ENCODE assay signal across 12 cellular contexts in genomic region chr9:131987232-131987631, GRCh38.
DNase-seq lines count a peak whose midpoint lies in the region; ATAC-seq and TF ChIP-seq lines count a peak whose summit lies in the region.
"Had no signal": no experiment of that assay in that cellular context is flagged by ENCODE, and none has a peak within 500 bp of the region (broad histone marks: within the 10 kb centered on the region; RNA-seq: fewer than 3 reads in every experiment).

No MANE protein-coding gene starts in this region.

- peak overlapping the region; percentile 17 for H3K27ac Mint-ChIP-seq in mesothelial cell of epicardium
- H3K27ac Mint-ChIP-seq: CD4-positive, alpha-beta memory T cell had no signal

- peaks cover 11% of the 10 kb centered on the region for H3K9me1 ChIP-seq in IMR-90 (ENCODE audit: insufficient read depth, low read length)

- H3K27ac ChIP-seq in IMR-90 (ENCODE audit: insufficient read depth, low read length) (no peak overlapping the region), epithelial cell of prostate (peak overlapping the region; percentile 76), adrenal gland (no peak overlapping the region)

- H2BK20ac ChIP-seq in IMR-90 (ENCODE audit: low read depth, low read length): peak overlapping the region; percentile 77; the same call in 1 of the 2 replicates

- H3K23ac ChIP-seq in IMR-90 (ENCODE audit: low read depth, low read length): no peak overlapping the region; the same call in 1 of the 2 replicates

- peak overlapping the region; percentile 18; the same call in 1 of the 2 replicates for H3K18ac ChIP-seq in IMR-90 (ENCODE audit: low read depth, low read length)

- H3K4me2 ChIP-seq in IMR-90 (ENCODE audit: low read depth, low read length): no peak overlapping the region

- POLR2A ChIA-PET in IMR-90 (lab: Charles Lee; ENCODE audit: unreplicated experiment): no interaction called here

- peak overlapping the region; percentile 52; the same call in 1 of the 2 replicates for H2BK120ac ChIP-seq in IMR-90 (ENCODE audit: low read depth, low read length)

- H3K4ac ChIP-seq in IMR-90 (ENCODE audit: low read depth, low read length): peak overlapping the region; percentile 77

- intact Hi-C loops in IMR-90 (cut with micrococcal nuclease): no loop called here
- intact Hi-C loops in adrenal gland (cut with DNase I): no loop called here

- in situ Hi-C loops in IMR-90 (cut with MboI; ENCODE audit: low sequenced_read_pairs): no loop called here

- no TSS peak for BruUV-seq in IMR-90 (replicated peaks; lab: Mats Ljungman, UMichigan)

- H3K56ac ChIP-seq in IMR-90 (ENCODE audit: extremely low read depth, insufficient read depth, low read length): no peak overlapping the region

- peak overlapping the region in 1 of 2 experiments; percentile 11; a peak in 1 of 4 replicates for H4K8ac ChIP-seq in IMR-90 (ENCODE audit: low read depth in 2 of 2, low read length in 2 of 2)

- peaks cover 31 to 56% of the 10 kb centered on the region in 2 experiments for H3K79me1 ChIP-seq in IMR-90 (ENCODE audit: low read depth in 1 of 2, low read length in 2 of 2)

- ATAC-seq in IMR-90 (ENCODE audit: low read depth): no peak

- dilution Hi-C loops in IMR-90 (cut with HindIII; ENCODE audit: low sequenced_read_pairs, unreplicated experiment): no loop called here

- H3K36me3 ChIP-seq in IMR-90 (ENCODE audit: control insufficient read depth, insufficient read depth, low read length) (no peaks in the 10 kb centered on the region), adrenal gland (replicated peaks in 1 of 2) (no peaks in the 10 kb centered on the region)
- H3K36me3 ChIP-seq: HAP-1 had no signal

- H2AK5ac ChIP-seq in IMR-90 (ENCODE audit: low read depth, low read length): 0 out of 2 replicates have a peak overlapping the region, but pooled peaks have one; percentile 21

- TF ChIP-seq CTCF in IMR-90 (conservative IDR thresholded peaks at IDR 0.05; ENCODE audit: low read depth, low read length) (no peak), mesothelial cell of epicardium (IDR thresholded peaks at IDR 0.05; ENCODE audit: unreplicated experiment) (no peak), adrenal gland (IDR thresholded peaks at IDR 0.05) (no peak)

- H3K27me3 Mint-ChIP-seq in mesothelial cell of epicardium (ENCODE audit: low read depth): no peaks in the 10 kb centered on the region
- H3K27me3 Mint-ChIP-seq: CD4-positive, alpha-beta memory T cell had no signal

- H3K4me3 ChIP-seq in IMR-90 (ENCODE audit: insufficient read depth, low read depth, low read length) (no peak overlapping the region), adrenal gland (no peak overlapping the region)
- H3K4me3 ChIP-seq: HAP-1 had no signal

- H3K36me3 Mint-ChIP-seq in mesothelial cell of epicardium: peaks cover 4% of the 10 kb centered on the region

- TF ChIP-seq RAD21 in IMR-90 (IDR thresholded peaks at IDR 0.05; ENCODE audit: low read length): no peak

- H2BK15ac ChIP-seq in IMR-90 (ENCODE audit: low read depth, low read length): no peak overlapping the region

- peaks cover 5% of the 10 kb centered on the region for H3K9me3 Mint-ChIP-seq in mesothelial cell of epicardium

- DNase-seq in IMR-90 (no peak), epithelial cell of prostate (ENCODE audit: low read depth, low spot score) (no peak), mesothelial cell of epicardium (ENCODE audit: low spot score in 2 of 2, unreplicated experiment in 2 of 2) (no peak), D341Med (ENCODE audit: low spot score) (no peak), adrenal gland (no peak)
- DNase-seq in NK-92 treated with Interleukin-12 subunit alpha and Interleukin-12 subunit beta, amount 100 ng/mL, for 24 hours (lab: John Stamatoyannopoulos, UW): no peak
- DNase-seq: C1 segment of cervical spinal cord; CD4-positive, alpha-beta memory T cell; DMS 273 treated with DMSO at 0.1 percent for 48 hours; GF-D8; GOT3 had no signal

- H3K9me3 ChIP-seq in IMR-90 (ENCODE audit: control insufficient read depth, insufficient read depth, low read length) (no peaks in the 10 kb centered on the region), adrenal gland (replicated peaks in 1 of 3) (no peaks in the 10 kb centered on the region)
- H3K9me3 ChIP-seq: HAP-1 had no signal

- no peak overlapping the region for H3K4me3 Mint-ChIP-seq in mesothelial cell of epicardium
- H3K4me3 Mint-ChIP-seq: CD4-positive, alpha-beta memory T cell had no signal

- H3K14ac ChIP-seq in IMR-90 (replicated peaks; ENCODE audit: low read depth, low read length): peak overlapping the region; percentile 71

- no peak overlapping the region for H2AK9ac ChIP-seq in IMR-90 (replicated peaks; ENCODE audit: low read depth, low read length, poor library complexity)

- no peak overlapping the region for H2AFZ ChIP-seq in IMR-90 (replicated peaks; ENCODE audit: low read length, poor library complexity)

- H4K20me1 ChIP-seq in IMR-90 (ENCODE audit: insufficient read depth, low read length): peaks cover 3% of the 10 kb centered on the region; the same call in 1 of the 2 replicates

- H3K27me3 ChIP-seq in IMR-90 (ENCODE audit: control insufficient read depth, insufficient read depth, low read length): no peaks in the 10 kb centered on the region
- H3K27me3 ChIP-seq in adrenal gland: no peaks in the 10 kb centered on the region

- H3K4me1 ChIP-seq in IMR-90 (ENCODE audit: control insufficient read depth, insufficient read depth, low read length) (peaks cover 2% of the 10 kb centered on the region), adrenal gland (replicated peaks in 1 of 2) (no peaks in the 10 kb centered on the region)
- H3K4me1 ChIP-seq: HAP-1 had no signal

- TF ChIP-seq POLR2A in IMR-90 (IDR thresholded peaks at IDR 0.05; ENCODE audit: low read depth, low read length) (no peak), adrenal gland (IDR thresholded peaks at IDR 0.05) (no peak)

- H2BK5ac ChIP-seq in IMR-90 (ENCODE audit: low read depth, low read length, poor library complexity, severe bottlenecking): peak overlapping the region; percentile 77

- H4K5ac ChIP-seq in IMR-90 (ENCODE audit: low read depth, low read length): no peak overlapping the region

- H3K4me1 Mint-ChIP-seq in mesothelial cell of epicardium: peaks cover 11% of the 10 kb centered on the region

- CTCF ChIA-PET in IMR-90 (lab: Yijun Ruan, JAX): interaction anchor here (1.0 to 1.3 kb wide), 2 partner anchors 10 to 21 kb away, joined by 3 read pairs; no protein-coding TSS in a partner anchor

- no peak overlapping the region for H4K91ac ChIP-seq in IMR-90 (ENCODE audit: insufficient read depth, low read depth, low read length)

- H3K9ac ChIP-seq in IMR-90 (ENCODE audit: low read depth, low read length): no peak overlapping the region

- WGBS in IMR-90 (ENCODE audit: extremely low coverage in 2 of 2, insufficient read length in 1 of 2), 2 experiments: no CpG with 5 or more reads among the region's 5 CpGs
- 95 to 99% (median 96%) methylated on average over 5 of the region's 5 CpGs for WGBS in adrenal gland, 4 donors

TF ChIP-seq in IMR-90, 13 proteins besides CTCF, POLR2A, EP300 and RAD21:
- TF ChIP-seq NFE2L2 (IDR thresholded peaks at IDR 0.05; ENCODE audit: low read depth, low read length) (no peak), CHD1 (IDR thresholded peaks at IDR 0.05; ENCODE audit: low read depth, low read length) (no peak), BHLHE40 (IDR thresholded peaks at IDR 0.05; ENCODE audit: low read depth, low read length) (no peak), ELK1 (IDR thresholded peaks at IDR 0.05; ENCODE audit: borderline replicate concordance, low read depth, low read length) (no peak), MAZ (IDR thresholded peaks at IDR 0.05; ENCODE audit: borderline replicate concordance, low read depth, low read length) (no peak), RCOR1 (IDR thresholded peaks at IDR 0.05; ENCODE audit: insufficient replicate concordance, low read length) (no peak), FOS (IDR thresholded peaks at IDR 0.05; ENCODE audit: low read depth, low read length) (no peak), RFX5 (IDR thresholded peaks at IDR 0.05; ENCODE audit: low read depth, low read length) (no peak), SMC3 (IDR thresholded peaks at IDR 0.05; ENCODE audit: low read depth, low read length) (no peak), MXI1 (IDR thresholded peaks at IDR 0.05; ENCODE audit: borderline replicate concordance, low read depth, low read length) (no peak), MAFK (IDR thresholded peaks at IDR 0.05; ENCODE audit: low read depth, low read length) (no peak), CEBPB (IDR thresholded peaks at IDR 0.05; ENCODE audit: low read depth, low read length) (no peak), USF2 (IDR thresholded peaks at IDR 0.05; ENCODE audit: low read depth, low read length) (no peak)
